In the genomic region with DNA sequence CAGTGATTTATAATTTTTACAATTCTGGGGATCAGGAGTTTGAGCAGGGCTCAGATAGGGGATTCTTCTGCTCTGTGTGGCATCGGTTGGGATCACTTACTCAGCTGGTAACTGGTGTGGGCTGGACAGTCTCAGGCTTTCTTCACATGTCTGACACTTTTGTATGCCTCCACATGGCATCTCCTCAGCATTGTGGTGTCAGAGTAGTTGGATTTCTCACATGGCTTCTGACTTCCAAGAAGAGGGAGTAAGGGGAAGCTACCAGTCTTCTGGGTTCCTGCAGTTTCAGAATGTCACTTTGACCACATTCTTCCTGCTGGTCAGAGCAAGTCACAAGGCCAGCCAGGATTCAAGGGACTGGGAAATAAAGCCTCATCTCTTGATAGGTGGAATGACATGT, we compare ENCODE assay signal across 32 cellular contexts.
"Had no signal": no experiment of that assay in that cellular context is flagged by ENCODE, and none has a peak within 500 bp of the region (broad histone marks: within the 10 kb centered on the region; RNA-seq: fewer than 3 reads in every experiment).

No MANE protein-coding gene starts in this region.

- ATAC-seq: activated CD8-positive, alpha-beta T cell treated with anti-CD3 and anti-CD28 coated beads for 36 hours; activated T-cell treated with anti-CD3 and anti-CD28 coated beads, Interleukin-2, amount 50 U/mL, for 72 hours; activated T-helper 17 cell treated with anti-CD3 and anti-CD28 coated beads, Interleukin-2, amount 50 U/mL, for 72 hours; Panc1; SK-N-SH treated with all-trans-retinoic acid at 6 μM for 48 hours had no signal

- H3K27ac ChIP-seq: brain microvascular endothelial cell, WERI-Rb-1 had no signal

- H3K27me3 ChIP-seq: brain microvascular endothelial cell had no signal

- DNase-seq: activated CD4-positive, alpha-beta T cell treated with anti-CD3 and anti-CD28 coated beads for 1 hour; activated CD4-positive, alpha-beta T cell treated with anti-CD3 and anti-CD28 coated beads for 48 hours; activated CD4-positive, CD25-positive, alpha-beta regulatory T cell; activated CD8-positive, alpha-beta T cell treated with anti-CD3 and anti-CD28 coated beads for 36 hours; activated effector memory CD4-positive, alpha-beta T cell treated with anti-CD3 and anti-CD28 coated beads, Interleukin-2, amount 50 U/mL, for 16 hours; activated naive CD4-positive, alpha-beta T cell; activated naive CD4-positive, alpha-beta T cell treated with anti-CD3 and anti-CD28 coated beads, Interleukin-2, amount 50 U/mL, for 16 hours; activated naive CD8-positive, alpha-beta T cell treated with anti-CD3 and anti-CD28 coated beads for 36 hours; activated T-cell treated with anti-CD3 and anti-CD28 coated beads, Interleukin-2, amount 50 U/mL, for 1 hour; activated T-cell treated with anti-CD3 and anti-CD28 coated beads, Interleukin-2, amount 50 U/mL, for 72 hours; amniotic stem cell; aorta; brain microvascular endothelial cell; Karpas-422; KBM-7; NCI-H1048; NCI-H1105 treated with DMSO at 0.1 percent for 48 hours; NCI-H1436; NCI-H1694; NCI-H1930; NCI-H2081 treated with DMSO at 0.1 percent for 48 hours; NCI-H226; NCI-H524 treated with DMSO at 0.1 percent for 48 hours; SIG-M5; SW 1271; T-helper 1 cell; T-helper 2 cell; T-helper 9 cell; WERI-Rb-1 had no signal

- H3K36me3 ChIP-seq: brain microvascular endothelial cell, WERI-Rb-1 had no signal
